ENCODE assay signal across 2 cellular contexts in the genomic region with DNA sequence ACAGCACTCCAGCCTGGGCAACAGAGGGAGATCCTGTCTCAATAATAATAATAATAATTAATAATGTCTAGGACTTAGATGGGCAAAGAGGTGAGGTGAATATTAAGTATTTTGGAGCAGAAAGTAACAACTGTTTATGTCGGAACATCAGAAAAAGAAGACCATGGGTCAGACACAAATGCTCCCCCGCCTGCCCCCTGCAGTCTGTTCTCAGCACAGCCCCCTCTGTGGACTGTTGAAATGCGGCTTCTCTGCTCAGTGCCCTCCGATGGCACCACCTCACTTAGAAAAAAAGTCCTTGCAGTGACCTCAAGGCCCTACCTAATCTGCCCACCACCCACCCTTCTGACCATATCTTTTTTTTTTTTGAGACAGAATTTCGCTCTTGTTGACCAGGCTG.
TF ChIP-seq lines count a peak whose summit lies in the region.

No MANE protein-coding gene starts in this region.

TF ChIP-seq in GM23338, 12 proteins besides CTCF, POLR2A, EP300 and RAD21 (continued from another document):
- TF ChIP-seq ZNF331 (CRISPR knock-in tag; IDR thresholded peaks at IDR 0.05; ENCODE audit: low read depth) (no peak), EZH2 (IDR thresholded peaks at IDR 0.05; ENCODE audit: low read depth, unreplicated experiment) (no peak), CREB1 (CRISPR knock-in tag; IDR thresholded peaks at IDR 0.05; ENCODE audit: low read depth) (no peak), POLR2AphosphoS5 (IDR thresholded peaks at IDR 0.05; ENCODE audit: low read depth) (no peak), NANOG (IDR thresholded peaks at IDR 0.05; ENCODE audit: borderline replicate concordance) (no peak)
- TF ChIP-seq, protein P1, sequence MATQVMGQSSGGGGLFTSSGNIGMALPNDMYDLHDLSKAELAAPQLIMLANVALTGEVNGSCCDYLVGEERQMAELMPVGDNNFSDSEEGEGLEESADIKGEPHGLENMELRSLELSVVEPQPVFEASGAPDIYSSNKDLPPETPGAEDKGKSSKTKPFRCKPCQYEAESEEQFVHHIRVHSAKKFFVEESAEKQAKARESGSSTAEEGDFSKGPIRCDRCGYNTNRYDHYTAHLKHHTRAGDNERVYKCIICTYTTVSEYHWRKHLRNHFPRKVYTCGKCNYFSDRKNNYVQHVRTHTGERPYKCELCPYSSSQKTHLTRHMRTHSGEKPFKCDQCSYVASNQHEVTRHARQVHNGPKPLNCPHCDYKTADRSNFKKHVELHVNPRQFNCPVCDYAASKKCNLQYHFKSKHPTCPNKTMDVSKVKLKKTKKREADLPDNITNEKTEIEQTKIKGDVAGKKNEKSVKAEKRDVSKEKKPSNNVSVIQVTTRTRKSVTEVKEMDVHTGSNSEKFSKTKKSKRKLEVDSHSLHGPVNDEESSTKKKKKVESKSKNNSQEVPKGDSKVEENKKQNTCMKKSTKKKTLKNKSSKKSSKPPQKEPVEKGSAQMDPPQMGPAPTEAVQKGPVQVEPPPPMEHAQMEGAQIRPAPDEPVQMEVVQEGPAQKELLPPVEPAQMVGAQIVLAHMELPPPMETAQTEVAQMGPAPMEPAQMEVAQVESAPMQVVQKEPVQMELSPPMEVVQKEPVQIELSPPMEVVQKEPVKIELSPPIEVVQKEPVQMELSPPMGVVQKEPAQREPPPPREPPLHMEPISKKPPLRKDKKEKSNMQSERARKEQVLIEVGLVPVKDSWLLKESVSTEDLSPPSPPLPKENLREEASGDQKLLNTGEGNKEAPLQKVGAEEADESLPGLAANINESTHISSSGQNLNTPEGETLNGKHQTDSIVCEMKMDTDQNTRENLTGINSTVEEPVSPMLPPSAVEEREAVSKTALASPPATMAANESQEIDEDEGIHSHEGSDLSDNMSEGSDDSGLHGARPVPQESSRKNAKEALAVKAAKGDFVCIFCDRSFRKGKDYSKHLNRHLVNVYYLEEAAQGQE (IDR thresholded peaks at IDR 0.05; ENCODE audit: unreplicated experiment), result no peak
- TF ChIP-seq, protein P2, sequence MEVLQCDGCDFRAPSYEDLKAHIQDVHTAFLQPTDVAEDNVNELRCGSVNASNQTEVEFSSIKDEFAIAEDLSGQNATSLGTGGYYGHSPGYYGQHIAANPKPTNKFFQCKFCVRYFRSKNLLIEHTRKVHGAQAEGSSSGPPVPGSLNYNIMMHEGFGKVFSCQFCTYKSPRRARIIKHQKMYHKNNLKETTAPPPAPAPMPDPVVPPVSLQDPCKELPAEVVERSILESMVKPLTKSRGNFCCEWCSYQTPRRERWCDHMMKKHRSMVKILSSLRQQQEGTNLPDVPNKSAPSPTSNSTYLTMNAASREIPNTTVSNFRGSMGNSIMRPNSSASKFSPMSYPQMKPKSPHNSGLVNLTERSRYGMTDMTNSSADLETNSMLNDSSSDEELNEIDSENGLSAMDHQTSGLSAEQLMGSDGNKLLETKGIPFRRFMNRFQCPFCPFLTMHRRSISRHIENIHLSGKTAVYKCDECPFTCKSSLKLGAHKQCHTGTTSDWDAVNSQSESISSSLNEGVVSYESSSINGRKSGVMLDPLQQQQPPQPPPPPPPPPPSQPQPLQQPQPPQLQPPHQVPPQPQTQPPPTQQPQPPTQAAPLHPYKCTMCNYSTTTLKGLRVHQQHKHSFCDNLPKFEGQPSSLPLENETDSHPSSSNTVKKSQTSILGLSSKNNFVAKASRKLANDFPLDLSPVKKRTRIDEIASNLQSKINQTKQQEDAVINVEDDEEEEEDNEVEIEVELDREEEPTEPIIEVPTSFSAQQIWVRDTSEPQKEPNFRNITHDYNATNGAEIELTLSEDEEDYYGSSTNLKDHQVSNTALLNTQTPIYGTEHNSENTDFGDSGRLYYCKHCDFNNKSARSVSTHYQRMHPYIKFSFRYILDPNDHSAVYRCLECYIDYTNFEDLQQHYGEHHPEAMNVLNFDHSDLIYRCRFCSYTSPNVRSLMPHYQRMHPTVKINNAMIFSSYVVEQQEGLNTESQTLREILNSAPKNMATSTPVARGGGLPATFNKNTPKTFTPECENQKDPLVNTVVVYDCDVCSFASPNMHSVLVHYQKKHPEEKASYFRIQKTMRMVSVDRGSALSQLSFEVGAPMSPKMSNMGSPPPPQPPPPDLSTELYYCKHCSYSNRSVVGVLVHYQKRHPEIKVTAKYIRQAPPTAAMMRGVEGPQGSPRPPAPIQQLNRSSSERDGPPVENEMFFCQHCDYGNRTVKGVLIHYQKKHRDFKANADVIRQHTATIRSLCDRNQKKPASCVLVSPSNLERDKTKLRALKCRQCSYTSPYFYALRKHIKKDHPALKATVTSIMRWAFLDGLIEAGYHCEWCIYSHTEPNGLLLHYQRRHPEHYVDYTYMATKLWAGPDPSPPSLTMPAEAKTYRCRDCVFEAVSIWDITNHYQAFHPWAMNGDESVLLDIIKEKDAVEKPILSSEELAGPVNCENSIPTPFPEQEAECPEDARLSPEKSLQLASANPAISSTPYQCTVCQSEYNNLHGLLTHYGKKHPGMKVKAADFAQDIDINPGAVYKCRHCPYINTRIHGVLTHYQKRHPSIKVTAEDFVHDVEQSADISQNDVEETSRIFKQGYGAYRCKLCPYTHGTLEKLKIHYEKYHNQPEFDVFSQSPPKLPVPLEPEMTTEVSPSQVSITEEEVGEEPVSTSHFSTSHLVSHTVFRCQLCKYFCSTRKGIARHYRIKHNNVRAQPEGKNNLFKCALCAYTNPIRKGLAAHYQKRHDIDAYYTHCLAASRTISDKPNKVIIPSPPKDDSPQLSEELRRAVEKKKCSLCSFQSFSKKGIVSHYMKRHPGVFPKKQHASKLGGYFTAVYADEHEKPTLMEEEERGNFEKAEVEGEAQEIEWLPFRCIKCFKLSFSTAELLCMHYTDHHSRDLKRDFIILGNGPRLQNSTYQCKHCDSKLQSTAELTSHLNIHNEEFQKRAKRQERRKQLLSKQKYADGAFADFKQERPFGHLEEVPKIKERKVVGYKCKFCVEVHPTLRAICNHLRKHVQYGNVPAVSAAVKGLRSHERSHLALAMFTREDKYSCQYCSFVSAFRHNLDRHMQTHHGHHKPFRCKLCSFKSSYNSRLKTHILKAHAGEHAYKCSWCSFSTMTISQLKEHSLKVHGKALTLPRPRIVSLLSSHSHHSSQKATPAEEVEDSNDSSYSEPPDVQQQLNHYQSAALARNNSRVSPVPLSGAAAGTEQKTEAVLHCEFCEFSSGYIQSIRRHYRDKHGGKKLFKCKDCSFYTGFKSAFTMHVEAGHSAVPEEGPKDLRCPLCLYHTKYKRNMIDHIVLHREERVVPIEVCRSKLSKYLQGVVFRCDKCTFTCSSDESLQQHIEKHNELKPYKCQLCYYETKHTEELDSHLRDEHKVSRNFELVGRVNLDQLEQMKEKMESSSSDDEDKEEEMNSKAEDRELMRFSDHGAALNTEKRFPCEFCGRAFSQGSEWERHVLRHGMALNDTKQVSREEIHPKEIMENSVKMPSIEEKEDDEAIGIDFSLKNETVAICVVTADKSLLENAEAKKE (CRISPR knock-in tag; IDR thresholded peaks at IDR 0.05), result no peak

TF ChIP-seq in WTC11, 78 proteins besides CTCF, POLR2A, EP300 and RAD21 (continued from another document):
- TF ChIP-seq, protein P3, sequence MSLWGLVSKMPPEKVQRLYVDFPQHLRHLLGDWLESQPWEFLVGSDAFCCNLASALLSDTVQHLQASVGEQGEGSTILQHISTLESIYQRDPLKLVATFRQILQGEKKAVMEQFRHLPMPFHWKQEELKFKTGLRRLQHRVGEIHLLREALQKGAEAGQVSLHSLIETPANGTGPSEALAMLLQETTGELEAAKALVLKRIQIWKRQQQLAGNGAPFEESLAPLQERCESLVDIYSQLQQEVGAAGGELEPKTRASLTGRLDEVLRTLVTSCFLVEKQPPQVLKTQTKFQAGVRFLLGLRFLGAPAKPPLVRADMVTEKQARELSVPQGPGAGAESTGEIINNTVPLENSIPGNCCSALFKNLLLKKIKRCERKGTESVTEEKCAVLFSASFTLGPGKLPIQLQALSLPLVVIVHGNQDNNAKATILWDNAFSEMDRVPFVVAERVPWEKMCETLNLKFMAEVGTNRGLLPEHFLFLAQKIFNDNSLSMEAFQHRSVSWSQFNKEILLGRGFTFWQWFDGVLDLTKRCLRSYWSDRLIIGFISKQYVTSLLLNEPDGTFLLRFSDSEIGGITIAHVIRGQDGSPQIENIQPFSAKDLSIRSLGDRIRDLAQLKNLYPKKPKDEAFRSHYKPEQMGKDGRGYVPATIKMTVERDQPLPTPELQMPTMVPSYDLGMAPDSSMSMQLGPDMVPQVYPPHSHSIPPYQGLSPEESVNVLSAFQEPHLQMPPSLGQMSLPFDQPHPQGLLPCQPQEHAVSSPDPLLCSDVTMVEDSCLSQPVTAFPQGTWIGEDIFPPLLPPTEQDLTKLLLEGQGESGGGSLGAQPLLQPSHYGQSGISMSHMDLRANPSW (CRISPR knock-in tag; conservative IDR thresholded peaks at IDR 0.05; ENCODE audit: low read depth), result no peak
- TF ChIP-seq SP1 (CRISPR knock-in tag; conservative IDR thresholded peaks at IDR 0.05) (no peak), SMAD3 (CRISPR knock-in tag; IDR thresholded peaks at IDR 0.05; ENCODE audit: borderline replicate concordance) (no peak), CREM (CRISPR knock-in tag; IDR thresholded peaks at IDR 0.05) (no peak), RELA (CRISPR knock-in tag; IDR thresholded peaks at IDR 0.05; ENCODE audit: borderline replicate concordance) (no peak)
- TF ChIP-seq, protein P4, sequence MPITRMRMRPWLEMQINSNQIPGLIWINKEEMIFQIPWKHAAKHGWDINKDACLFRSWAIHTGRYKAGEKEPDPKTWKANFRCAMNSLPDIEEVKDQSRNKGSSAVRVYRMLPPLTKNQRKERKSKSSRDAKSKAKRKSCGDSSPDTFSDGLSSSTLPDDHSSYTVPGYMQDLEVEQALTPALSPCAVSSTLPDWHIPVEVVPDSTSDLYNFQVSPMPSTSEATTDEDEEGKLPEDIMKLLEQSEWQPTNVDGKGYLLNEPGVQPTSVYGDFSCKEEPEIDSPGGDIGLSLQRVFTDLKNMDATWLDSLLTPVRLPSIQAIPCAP (CRISPR knock-in tag; IDR thresholded peaks at IDR 0.05), result no peak
- TF ChIP-seq, protein P5, sequence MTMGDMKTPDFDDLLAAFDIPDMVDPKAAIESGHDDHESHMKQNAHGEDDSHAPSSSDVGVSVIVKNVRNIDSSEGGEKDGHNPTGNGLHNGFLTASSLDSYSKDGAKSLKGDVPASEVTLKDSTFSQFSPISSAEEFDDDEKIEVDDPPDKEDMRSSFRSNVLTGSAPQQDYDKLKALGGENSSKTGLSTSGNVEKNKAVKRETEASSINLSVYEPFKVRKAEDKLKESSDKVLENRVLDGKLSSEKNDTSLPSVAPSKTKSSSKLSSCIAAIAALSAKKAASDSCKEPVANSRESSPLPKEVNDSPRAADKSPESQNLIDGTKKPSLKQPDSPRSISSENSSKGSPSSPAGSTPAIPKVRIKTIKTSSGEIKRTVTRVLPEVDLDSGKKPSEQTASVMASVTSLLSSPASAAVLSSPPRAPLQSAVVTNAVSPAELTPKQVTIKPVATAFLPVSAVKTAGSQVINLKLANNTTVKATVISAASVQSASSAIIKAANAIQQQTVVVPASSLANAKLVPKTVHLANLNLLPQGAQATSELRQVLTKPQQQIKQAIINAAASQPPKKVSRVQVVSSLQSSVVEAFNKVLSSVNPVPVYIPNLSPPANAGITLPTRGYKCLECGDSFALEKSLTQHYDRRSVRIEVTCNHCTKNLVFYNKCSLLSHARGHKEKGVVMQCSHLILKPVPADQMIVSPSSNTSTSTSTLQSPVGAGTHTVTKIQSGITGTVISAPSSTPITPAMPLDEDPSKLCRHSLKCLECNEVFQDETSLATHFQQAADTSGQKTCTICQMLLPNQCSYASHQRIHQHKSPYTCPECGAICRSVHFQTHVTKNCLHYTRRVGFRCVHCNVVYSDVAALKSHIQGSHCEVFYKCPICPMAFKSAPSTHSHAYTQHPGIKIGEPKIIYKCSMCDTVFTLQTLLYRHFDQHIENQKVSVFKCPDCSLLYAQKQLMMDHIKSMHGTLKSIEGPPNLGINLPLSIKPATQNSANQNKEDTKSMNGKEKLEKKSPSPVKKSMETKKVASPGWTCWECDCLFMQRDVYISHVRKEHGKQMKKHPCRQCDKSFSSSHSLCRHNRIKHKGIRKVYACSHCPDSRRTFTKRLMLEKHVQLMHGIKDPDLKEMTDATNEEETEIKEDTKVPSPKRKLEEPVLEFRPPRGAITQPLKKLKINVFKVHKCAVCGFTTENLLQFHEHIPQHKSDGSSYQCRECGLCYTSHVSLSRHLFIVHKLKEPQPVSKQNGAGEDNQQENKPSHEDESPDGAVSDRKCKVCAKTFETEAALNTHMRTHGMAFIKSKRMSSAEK (CRISPR knock-in tag; IDR thresholded peaks at IDR 0.05; ENCODE audit: borderline replicate concordance), result no peak
